15 cellular contexts compared by ENCODE assay signal in genomic region chr13:113023217-113023597, GRCh38. TPM values are rescaled to one million over a fixed set of nuclear protein-coding genes. Genes with fewer than 3 reads are reported as not detected.
DNase-seq lines count a peak whose midpoint lies in the region; ATAC-seq and TF ChIP-seq lines count a peak whose summit lies in the region.
"Had no signal": no experiment of that assay in that cellular context is flagged by ENCODE, and none has a peak within 500 bp of the region (broad histone marks: within the 10 kb centered on the region; RNA-seq: fewer than 3 reads in every experiment).

No MANE protein-coding gene starts in this region.

- intact Hi-C loops in upper lobe of right lung (cut with DNase I) = loop anchor here (10.0 kb wide), 1 partner anchor 78 kb away; no protein-coding TSS in a partner anchor

- no peak overlapping the region for H4K8ac ChIP-seq in mesendoderm (ENCODE audit: low read depth, low read length)

- H3K4me1 ChIP-seq in mesendoderm (ENCODE audit: control insufficient read depth, low read depth, low read length) (peaks cover 11% of the 10 kb centered on the region), upper lobe of right lung (no peaks in the 10 kb centered on the region)

- peak overlapping the region; percentile 89 for H2BK5ac ChIP-seq in mesendoderm (ENCODE audit: low read length)

- H3K79me1 ChIP-seq in mesendoderm (ENCODE audit: low read length) = no peaks in the 10 kb centered on the region

- DNase-seq in NCI-H2227 (lab: John Stamatoyannopoulos, UW; ENCODE audit: unreplicated experiment) (peak; percentile 31), NCI-H2227 treated with DMSO at 0.1 percent for 48 hours (lab: John Stamatoyannopoulos, UW) (no peak), fibroblast of the aortic adventitia (ENCODE audit: low read depth) (peak; percentile 32), mesendoderm (peak; percentile 88), upper lobe of right lung (no peak), 8988T (no peak), SK-N-DZ (ENCODE audit: low spot score) (no peak)
- DNase-seq: activated CD4-positive, alpha-beta T cell treated with anti-CD3 and anti-CD28 coated beads, Interleukin-2, amount 10 ng/mL, durations not matched to agents 24 days and 14 days; activated T-cell treated with anti-CD3 and anti-CD28 coated beads, Interleukin-2, amount 50 U/mL, for 4 hours; CD4-positive, alpha-beta T cell; NCI-H446; T-helper 17 cell had no signal

- H4K5ac ChIP-seq in mesendoderm (ENCODE audit: low read length) = no peak overlapping the region

- no peak overlapping the region for H3K23ac ChIP-seq in mesendoderm (ENCODE audit: low read length)

- H3K9me3 ChIP-seq in upper lobe of right lung = no peaks in the 10 kb centered on the region

- ATAC-seq in upper lobe of right lung (peak; percentile 57), GM18511 (IDR thresholded peaks at IDR 0.05; ENCODE audit: unreplicated experiment) (no peak)
- ATAC-seq: activated T-cell treated with anti-CD3 and anti-CD28 coated beads, Interleukin-2, amount 50 U/mL, for 4 hours; sciatic nerve; T-helper 17 cell had no signal

- no peak for TF ChIP-seq CTCF in fibroblast of the aortic adventitia (IDR thresholded peaks at IDR 0.05; ENCODE audit: insufficient read depth, low read length)
- TF ChIP-seq CTCF in upper lobe of right lung (IDR thresholded peaks at IDR 0.05) = no peak

- no peak overlapping the region for H3K9ac ChIP-seq in mesendoderm (ENCODE audit: low read length)

- H3K4me3 ChIP-seq in fibroblast of the aortic adventitia (ENCODE audit: low read depth, low read length) (no peak overlapping the region), mesendoderm (ENCODE audit: low read length) (no peak overlapping the region), upper lobe of right lung (no peak overlapping the region)

- H2BK15ac ChIP-seq in mesendoderm (replicated peaks; ENCODE audit: low read depth) = no peak overlapping the region

- H3K79me2 ChIP-seq in mesendoderm (ENCODE audit: control insufficient read depth, insufficient read depth, low read length) = no peaks in the 10 kb centered on the region

- no peak overlapping the region for H3K4me2 ChIP-seq in mesendoderm (ENCODE audit: low read length)

- no peak overlapping the region for H2AK5ac ChIP-seq in mesendoderm (ENCODE audit: low read length)

- H3K27ac ChIP-seq in mesendoderm (ENCODE audit: low read depth, low read length) (peak overlapping the region; percentile 13), upper lobe of right lung (no peak overlapping the region)
- H3K27ac ChIP-seq: 22Rv1 had no signal

- H3K36me3 ChIP-seq in mesendoderm (ENCODE audit: control insufficient read depth, insufficient read depth, low read length) (no peaks in the 10 kb centered on the region), upper lobe of right lung (no peaks in the 10 kb centered on the region)

- H3K4ac ChIP-seq in mesendoderm (ENCODE audit: low read depth, low read length) = no peak overlapping the region

- no peak overlapping the region for H2BK120ac ChIP-seq in mesendoderm (ENCODE audit: low read depth, low read length)

- H3K18ac ChIP-seq in mesendoderm (ENCODE audit: low read length) = no peak overlapping the region

- no CpG with 5 or more reads among the region's 22 CpGs for WGBS in mesendoderm (ENCODE audit: extremely low coverage, insufficient coverage, low lambda C conversion rate)

- H3K56ac ChIP-seq in mesendoderm (ENCODE audit: low read length) = peak overlapping the region; percentile 69

- H3K27me3 ChIP-seq in mesendoderm (ENCODE audit: insufficient read depth, low read length, poor library complexity) (no peaks in the 10 kb centered on the region), upper lobe of right lung (no peaks in the 10 kb centered on the region)

RNA-seq across cellular contexts. Expression of gene MCF2L, which starts 54.2 kb away (rescaled TPM):
- total RNA-seq in fibroblast of the aortic adventitia (ENCODE audit: low replicate concordance) (2.2 and 8.0 TPM in 2 replicates), upper lobe of right lung (69.7 TPM)
- polyA plus RNA-seq in mesendoderm (2013, experiment 1 of 2) = 2.9 TPM
- polyA plus RNA-seq in mesendoderm (2013, experiment 2 of 2) = 3.2 TPM
- 17.2 and 22.4 TPM in 2 replicates for polyA plus RNA-seq in SK-N-DZ (2014; cell fraction: cytosol; rRNA removed)
- polyA plus RNA-seq in SK-N-DZ (2014; cell fraction: nucleus; rRNA removed) = 60.9 and 65.9 TPM in 2 replicates

Comparison
In these comparisons a context has a peak if more than half of its experiments do, and no peak if none do; other contexts are left out.
1. DNase-seq: peak in NCI-H2227 (single experiment), fibroblast of the aortic adventitia (single experiment) and mesendoderm (single experiment); none in NCI-H2227 treated with DMSO at 0.1 percent for 48 hours (single experiment), upper lobe of right lung (single experiment), 8988T (single experiment) and SK-N-DZ (single experiment).